ENCODE assay signal across 1 cellular context in genomic region chr5:32275421-32275765, GRCh38.
TF ChIP-seq lines count a peak whose summit lies in the region.

No MANE protein-coding gene starts in this region.

TF ChIP-seq in HepG2, 621 proteins besides CTCF, POLR2A, EP300 and RAD21 (continued from another document and continues in another):
- peak; percentile 63 for TF ChIP-seq PAXIP1 (CRISPR knock-in tag; conservative IDR thresholded peaks at IDR 0.05)
- no peak for TF ChIP-seq ZNF292 (CRISPR knock-in tag; IDR thresholded peaks at IDR 0.05; ENCODE audit: borderline replicate concordance, low read depth)
- TF ChIP-seq HMG20A (CRISPR knock-in tag; IDR thresholded peaks at IDR 0.05; ENCODE audit: borderline replicate concordance): peak; percentile 43; the same call in 1 of the 2 replicates
- no peak for TF ChIP-seq ZSCAN31 (CRISPR knock-in tag; IDR thresholded peaks at IDR 0.05; ENCODE audit: low read depth)
- peak; percentile 68; the same call in 1 of the 2 replicates for TF ChIP-seq ZNF12 (CRISPR knock-in tag; IDR thresholded peaks at IDR 0.05)
- no peak for TF ChIP-seq NR2F6 (IDR thresholded peaks at IDR 0.05)
- TF ChIP-seq NR2F6 (CRISPR knock-in tag; IDR thresholded peaks at IDR 0.05): peak; percentile 10; the same call in 1 of the 2 replicates
- 0 out of 2 replicates have a peak, but pooled peaks have one; percentile 16 for TF ChIP-seq HNF4G (IDR thresholded peaks at IDR 0.05; ENCODE audit: borderline replicate concordance, low read depth, low read length)
- TF ChIP-seq HNF4G (CRISPR knock-in tag; IDR thresholded peaks at IDR 0.05; ENCODE audit: borderline replicate concordance, low read depth): no peak
- TF ChIP-seq SOX6 (IDR thresholded peaks at IDR 0.05): no peak
- TF ChIP-seq SOX6 (CRISPR knock-in tag; IDR thresholded peaks at IDR 0.05): peak; percentile 14; the same call in 1 of the 2 replicates
- 0 out of 2 replicates have a peak, but pooled peaks have one; percentile 40 for TF ChIP-seq NCOA2 (CRISPR knock-in tag; IDR thresholded peaks at IDR 0.05)
- no peak for TF ChIP-seq SOX13 (IDR thresholded peaks at IDR 0.05)
- peak in 1 of 2 experiments; percentile 58; a peak in 1 of 4 replicates for TF ChIP-seq SOX13 (CRISPR knock-in tag; conservative IDR thresholded peaks at IDR 0.05 in 1 of 2, IDR thresholded peaks at IDR 0.05 in 1 of 2)
- TF ChIP-seq SAP130 (CRISPR knock-in tag; IDR thresholded peaks at IDR 0.05; ENCODE audit: low read depth): peak; percentile 72
- TF ChIP-seq ZBTB10 (CRISPR knock-in tag; IDR thresholded peaks at IDR 0.05; ENCODE audit: borderline replicate concordance): no peak
- no peak for TF ChIP-seq PBX3 (CRISPR knock-in tag; IDR thresholded peaks at IDR 0.05; ENCODE audit: borderline replicate concordance)
- no peak for TF ChIP-seq THAP11 (CRISPR knock-in tag; IDR thresholded peaks at IDR 0.05)
- TF ChIP-seq FOXA3 (CRISPR knock-in tag; IDR thresholded peaks at IDR 0.05): peak; percentile 82
- TF ChIP-seq DPF2 (CRISPR knock-in tag; IDR thresholded peaks at IDR 0.05; ENCODE audit: borderline replicate concordance, low read depth): peak; percentile 42; the same call in 1 of the 2 replicates
- no peak for TF ChIP-seq ZFP1 (CRISPR knock-in tag; IDR thresholded peaks at IDR 0.05)
- TF ChIP-seq ASH2L (IDR thresholded peaks at IDR 0.05; ENCODE audit: insufficient read length, low read depth, low read length): peak; percentile 59
- TF ChIP-seq ZNF841 (CRISPR knock-in tag; IDR thresholded peaks at IDR 0.05; ENCODE audit: borderline replicate concordance): no peak
- TF ChIP-seq, protein P1, sequence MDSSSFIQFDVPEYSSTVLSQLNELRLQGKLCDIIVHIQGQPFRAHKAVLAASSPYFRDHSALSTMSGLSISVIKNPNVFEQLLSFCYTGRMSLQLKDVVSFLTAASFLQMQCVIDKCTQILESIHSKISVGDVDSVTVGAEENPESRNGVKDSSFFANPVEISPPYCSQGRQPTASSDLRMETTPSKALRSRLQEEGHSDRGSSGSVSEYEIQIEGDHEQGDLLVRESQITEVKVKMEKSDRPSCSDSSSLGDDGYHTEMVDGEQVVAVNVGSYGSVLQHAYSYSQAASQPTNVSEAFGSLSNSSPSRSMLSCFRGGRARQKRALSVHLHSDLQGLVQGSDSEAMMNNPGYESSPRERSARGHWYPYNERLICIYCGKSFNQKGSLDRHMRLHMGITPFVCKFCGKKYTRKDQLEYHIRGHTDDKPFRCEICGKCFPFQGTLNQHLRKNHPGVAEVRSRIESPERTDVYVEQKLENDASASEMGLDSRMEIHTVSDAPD (CRISPR knock-in tag; IDR thresholded peaks at IDR 0.05): peak; percentile 72; the same call in 1 of the 2 replicates
- peak; percentile 68; the same call in 1 of the 2 replicates for TF ChIP-seq GATAD2A (CRISPR knock-in tag; IDR thresholded peaks at IDR 0.05)
- TF ChIP-seq MXI1 (IDR thresholded peaks at IDR 0.05; ENCODE audit: borderline replicate concordance, low read depth, low read length): peak; percentile 33; the same call in 1 of the 3 replicates
- TF ChIP-seq MAFF (IDR thresholded peaks at IDR 0.05; ENCODE audit: low read depth, low read length): peak; percentile 23; the same call in 1 of the 2 replicates
- TF ChIP-seq, protein P2, sequence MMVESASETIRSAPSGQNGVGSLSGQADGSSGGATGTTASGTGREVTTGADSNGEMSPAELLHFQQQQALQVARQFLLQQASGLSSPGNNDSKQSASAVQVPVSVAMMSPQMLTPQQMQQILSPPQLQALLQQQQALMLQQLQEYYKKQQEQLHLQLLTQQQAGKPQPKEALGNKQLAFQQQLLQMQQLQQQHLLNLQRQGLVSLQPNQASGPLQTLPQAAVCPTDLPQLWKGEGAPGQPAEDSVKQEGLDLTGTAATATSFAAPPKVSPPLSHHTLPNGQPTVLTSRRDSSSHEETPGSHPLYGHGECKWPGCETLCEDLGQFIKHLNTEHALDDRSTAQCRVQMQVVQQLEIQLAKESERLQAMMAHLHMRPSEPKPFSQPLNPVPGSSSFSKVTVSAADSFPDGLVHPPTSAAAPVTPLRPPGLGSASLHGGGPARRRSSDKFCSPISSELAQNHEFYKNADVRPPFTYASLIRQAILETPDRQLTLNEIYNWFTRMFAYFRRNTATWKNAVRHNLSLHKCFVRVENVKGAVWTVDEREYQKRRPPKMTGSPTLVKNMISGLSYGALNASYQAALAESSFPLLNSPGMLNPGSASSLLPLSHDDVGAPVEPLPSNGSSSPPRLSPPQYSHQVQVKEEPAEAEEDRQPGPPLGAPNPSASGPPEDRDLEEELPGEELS (CRISPR knock-in tag; IDR thresholded peaks at IDR 0.05): peak; percentile 80
- no peak for TF ChIP-seq FOXP1 (IDR thresholded peaks at IDR 0.05)
- TF ChIP-seq FOXP1 (CRISPR knock-in tag; IDR thresholded peaks at IDR 0.05): peak; percentile 81; the same call in 1 of the 2 replicates
- TF ChIP-seq KDM6A (CRISPR knock-in tag; IDR thresholded peaks at IDR 0.05; ENCODE audit: low read depth): peak; percentile 68; the same call in 1 of the 2 replicates
- TF ChIP-seq NCOR1 (IDR thresholded peaks at IDR 0.05; ENCODE audit: borderline replicate concordance, low read length): peak; percentile 44; the same call in 1 of the 2 replicates
- TF ChIP-seq MED1 (CRISPR knock-in tag; IDR thresholded peaks at IDR 0.05): peak; percentile 25; the same call in 1 of the 2 replicates
- TF ChIP-seq FOXA1 (IDR thresholded peaks at IDR 0.05): no peak
- peak; percentile 90 for TF ChIP-seq FOXA1 (CRISPR knock-in tag; IDR thresholded peaks at IDR 0.05)
- TF ChIP-seq CEBPB (IDR thresholded peaks at IDR 0.05; ENCODE audit: borderline replicate concordance, low read depth, low read length): peak; percentile 74; the same call in 1 of the 2 replicates
- peak; percentile 68 for TF ChIP-seq HNF4A (CRISPR knock-in tag; IDR thresholded peaks at IDR 0.05)
- TF ChIP-seq ZNF644 (CRISPR knock-in tag; IDR thresholded peaks at IDR 0.05; ENCODE audit: low read depth): 0 out of 2 replicates have a peak, but pooled peaks have one; percentile 43
- TF ChIP-seq ZBTB33 (CRISPR knock-in tag; IDR thresholded peaks at IDR 0.05): peak; percentile 68; the same call in 1 of the 2 replicates
- peak; percentile 67 for TF ChIP-seq BCL6 (CRISPR knock-in tag; IDR thresholded peaks at IDR 0.05)
- TF ChIP-seq ZNF772 (CRISPR knock-in tag; IDR thresholded peaks at IDR 0.05): no peak
- peak; percentile 78 for TF ChIP-seq RBM22 (optimal IDR thresholded peaks at IDR 0.05; ENCODE audit: low read length)
- peak; percentile 90 for TF ChIP-seq ZNF652 (CRISPR knock-in tag; IDR thresholded peaks at IDR 0.05; ENCODE audit: borderline replicate concordance, low read depth)
- TF ChIP-seq RARA (CRISPR knock-in tag; IDR thresholded peaks at IDR 0.05): peak; percentile 17; the same call in 1 of the 2 replicates
- TF ChIP-seq HDAC2 (CRISPR knock-in tag; IDR thresholded peaks at IDR 0.05): peak; percentile 56; the same call in 1 of the 2 replicates
- no peak for TF ChIP-seq ZFP36L2 (CRISPR knock-in tag; IDR thresholded peaks at IDR 0.05)
- TF ChIP-seq, protein P3, sequence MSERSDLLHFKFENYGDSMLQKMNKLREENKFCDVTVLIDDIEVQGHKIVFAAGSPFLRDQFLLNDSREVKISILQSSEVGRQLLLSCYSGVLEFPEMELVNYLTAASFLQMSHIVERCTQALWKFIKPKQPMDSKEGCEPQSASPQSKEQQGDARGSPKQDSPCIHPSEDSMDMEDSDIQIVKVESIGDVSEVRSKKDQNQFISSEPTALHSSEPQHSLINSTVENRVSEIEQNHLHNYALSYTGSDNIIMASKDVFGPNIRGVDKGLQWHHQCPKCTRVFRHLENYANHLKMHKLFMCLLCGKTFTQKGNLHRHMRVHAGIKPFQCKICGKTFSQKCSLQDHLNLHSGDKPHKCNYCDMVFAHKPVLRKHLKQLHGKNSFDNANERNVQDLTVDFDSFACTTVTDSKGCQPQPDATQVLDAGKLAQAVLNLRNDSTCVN (CRISPR knock-in tag; IDR thresholded peaks at IDR 0.05; ENCODE audit: borderline replicate concordance): peak; percentile 99
- TF ChIP-seq MAX (IDR thresholded peaks at IDR 0.05): peak; percentile 37; the same call in 1 of the 2 replicates
